Comparison of ENCODE assay signal across 8 cellular contexts in genomic region chr14:39232554-39233415, GRCh38. TPM values are rescaled to one million over a fixed set of nuclear protein-coding genes. Genes with fewer than 3 reads are reported as not detected.
A peak's percentile ranks its signal among the peaks of the same experiment; 100 is the strongest.
DNase-seq lines count a peak whose midpoint lies in the region; ATAC-seq lines count a peak whose summit lies in the region.

No MANE protein-coding gene starts in this region.

- no peaks in the 10 kb centered on the region for H3K27me3 Mint-ChIP-seq in activated CD4-positive, alpha-beta T cell treated with anti-CD3 and anti-CD28 coated beads for 36 hours
- no peaks in the 10 kb centered on the region for H3K27me3 Mint-ChIP-seq in dendritic cell treated with granulocyte-macrophage colony-stimulating factor and Interleukin-4, amounts not matched to agents 40 ng/mL and 50 ng/mL, for 4 days

- no peaks in the 10 kb centered on the region for H3K27me3 ChIP-seq in effector memory CD4-positive, alpha-beta T cell (replicated peaks; ENCODE audit: control insufficient read depth, insufficient read depth, low read length, poor library complexity, severe bottlenecking)

- H3K27ac Mint-ChIP-seq in activated CD4-positive, alpha-beta T cell treated with anti-CD3 and anti-CD28 coated beads for 36 hours, result peak overlapping the region; percentile 47
- peak overlapping the region; percentile 30 for H3K27ac Mint-ChIP-seq in dendritic cell treated with granulocyte-macrophage colony-stimulating factor and Interleukin-4, amounts not matched to agents 40 ng/mL and 50 ng/mL, for 4 days
- H3K27ac Mint-ChIP-seq in stimulated activated effector memory CD8-positive, alpha-beta T cell treated with anti-CD3 and anti-CD28 coated beads, Interleukin-12 subunit alpha, Interleukin-12 subunit beta, amount 100 ng/mL, for 72 hours, result peak overlapping the region; percentile 93

- CTCF ChIA-PET in activated CD4-positive, alpha-beta T cell treated with anti-CD3 and anti-CD28 coated beads for 36 hours (lab: Charles Lee), result interaction anchor here (0.6 to 1.5 kb wide), 2 partner anchors 8 to 111 kb away, joined by 3 to 5 read pairs; no protein-coding TSS in a partner anchor

- no peak overlapping the region for H3K4me3 ChIP-seq in effector memory CD4-positive, alpha-beta T cell (ENCODE audit: insufficient read depth, low read depth, low read length, poor library complexity, severe bottlenecking)

- H3K36me3 ChIP-seq in effector memory CD4-positive, alpha-beta T cell (ENCODE audit: control insufficient read depth, insufficient read depth, low read length), result no peaks in the 10 kb centered on the region

- H3K4me1 ChIP-seq in effector memory CD4-positive, alpha-beta T cell (ENCODE audit: control insufficient read depth, insufficient read depth, low read length, poor library complexity, severe bottlenecking), result peaks cover 6% of the 10 kb centered on the region

- no peak overlapping the region for H3K27ac ChIP-seq in effector memory CD4-positive, alpha-beta T cell (ENCODE audit: insufficient read depth, low read length, poor library complexity, severe bottlenecking)

- POLR2A ChIA-PET in activated CD4-positive, alpha-beta T cell treated with anti-CD3 and anti-CD28 coated beads for 36 hours (lab: Charles Lee), result interaction anchor here (0.6 kb wide), 1 partner anchor 20 kb away, joined by 4 read pairs; no protein-coding TSS in a partner anchor

- H3K36me3 Mint-ChIP-seq in activated CD4-positive, alpha-beta T cell treated with anti-CD3 and anti-CD28 coated beads for 36 hours (ENCODE audit: low read depth), result no peaks in the 10 kb centered on the region
- no peaks in the 10 kb centered on the region for H3K36me3 Mint-ChIP-seq in dendritic cell treated with granulocyte-macrophage colony-stimulating factor and Interleukin-4, amounts not matched to agents 40 ng/mL and 50 ng/mL, for 4 days (ENCODE audit: low read depth)
- peaks cover 9% of the 10 kb centered on the region for H3K36me3 Mint-ChIP-seq in stimulated activated effector memory CD8-positive, alpha-beta T cell treated with anti-CD3 and anti-CD28 coated beads, Interleukin-12 subunit alpha, Interleukin-12 subunit beta, amount 100 ng/mL, for 72 hours

- H3K9me3 Mint-ChIP-seq in activated CD4-positive, alpha-beta T cell treated with anti-CD3 and anti-CD28 coated beads for 36 hours (ENCODE audit: low read depth), result no peaks in the 10 kb centered on the region
- H3K9me3 Mint-ChIP-seq in dendritic cell treated with granulocyte-macrophage colony-stimulating factor and Interleukin-4, amounts not matched to agents 40 ng/mL and 50 ng/mL, for 4 days, result no peaks in the 10 kb centered on the region
- peaks cover 4% of the 10 kb centered on the region for H3K9me3 Mint-ChIP-seq in stimulated activated effector memory CD8-positive, alpha-beta T cell treated with anti-CD3 and anti-CD28 coated beads, Interleukin-12 subunit alpha, Interleukin-12 subunit beta, amount 100 ng/mL, for 72 hours

- no peaks in the 10 kb centered on the region for H3K9me3 ChIP-seq in effector memory CD4-positive, alpha-beta T cell (ENCODE audit: control insufficient read depth, low read length)

- H3K4me3 Mint-ChIP-seq in activated CD4-positive, alpha-beta T cell treated with anti-CD3 and anti-CD28 coated beads for 36 hours, result no peak overlapping the region
- H3K4me3 Mint-ChIP-seq in dendritic cell treated with granulocyte-macrophage colony-stimulating factor and Interleukin-4, amounts not matched to agents 40 ng/mL and 50 ng/mL, for 4 days, result no peak overlapping the region
- H3K4me3 Mint-ChIP-seq in stimulated activated effector memory CD8-positive, alpha-beta T cell treated with anti-CD3 and anti-CD28 coated beads, Interleukin-12 subunit alpha, Interleukin-12 subunit beta, amount 100 ng/mL, for 72 hours, result peak overlapping the region; percentile 36

- intact Hi-C loops in activated CD4-positive, alpha-beta T cell treated with anti-CD3 and anti-CD28 coated beads for 36 hours (cut with DNase I, micrococcal nuclease), result no loop called here
- intact Hi-C loops in dendritic cell treated with granulocyte-macrophage colony-stimulating factor and Interleukin-4, amounts not matched to agents 40 ng/mL and 50 ng/mL, for 4 days (cut with micrococcal nuclease), result no loop called here

- DNase-seq in activated CD4-positive, alpha-beta T cell treated with anti-CD3 and anti-CD28 coated beads for 36 hours, result no peak
- no peak for DNase-seq in activated CD4-positive, alpha-beta T cell treated with anti-CD3 and anti-CD28 coated beads for 4 hours
- DNase-seq in NOMO-1 (lab: John Stamatoyannopoulos, UW; ENCODE audit: unreplicated experiment in 2 of 2), result peak; percentile 42 to 69
- DNase-seq in stimulated activated effector memory CD8-positive, alpha-beta T cell treated with anti-CD3 and anti-CD28 coated beads, Interleukin-12 subunit alpha, Interleukin-12 subunit beta, amount 100 ng/mL, for 72 hours (ENCODE audit: low spot score in 2 of 2), result peak in 1 of 2 donors; percentile 53
- DNase-seq in effector memory CD4-positive, alpha-beta T cell, result no peak

- ATAC-seq in activated CD4-positive, alpha-beta T cell treated with anti-CD3 and anti-CD28 coated beads for 36 hours, result no peak
- ATAC-seq in stimulated activated effector memory CD8-positive, alpha-beta T cell treated with anti-CD3 and anti-CD28 coated beads, Interleukin-12 subunit alpha, Interleukin-12 subunit beta, amount 100 ng/mL, for 72 hours, result no peak
- ATAC-seq in HG03439 (IDR thresholded peaks at IDR 0.05; ENCODE audit: unreplicated experiment), result no peak
- ATAC-seq in HG03565 (IDR thresholded peaks at IDR 0.05; ENCODE audit: unreplicated experiment), result no peak

- H3K4me1 Mint-ChIP-seq in activated CD4-positive, alpha-beta T cell treated with anti-CD3 and anti-CD28 coated beads for 36 hours, result peaks cover 45% of the 10 kb centered on the region
- H3K4me1 Mint-ChIP-seq in dendritic cell treated with granulocyte-macrophage colony-stimulating factor and Interleukin-4, amounts not matched to agents 40 ng/mL and 50 ng/mL, for 4 days (ENCODE audit: low read depth), result peaks cover 7% of the 10 kb centered on the region
- H3K4me1 Mint-ChIP-seq in stimulated activated effector memory CD8-positive, alpha-beta T cell treated with anti-CD3 and anti-CD28 coated beads, Interleukin-12 subunit alpha, Interleukin-12 subunit beta, amount 100 ng/mL, for 72 hours, result peaks cover 52% of the 10 kb centered on the region

RNA-seq across cellular contexts. Expression of gene MIA2, which starts 0.9 kb away (rescaled TPM):
- total RNA-seq in activated CD4-positive, alpha-beta T cell treated with anti-CD3 and anti-CD28 coated beads for 36 hours, result 10 to 100 TPM; 18.2 to 22.2 TPM

RNA-seq across cellular contexts. Expression of gene PNN, which starts 57.7 kb away (rescaled TPM):
- total RNA-seq in activated CD4-positive, alpha-beta T cell treated with anti-CD3 and anti-CD28 coated beads for 36 hours, result 10 to 100 TPM; 87.8 to 98.3 TPM

Comparison
In these comparisons a context has a peak if more than half of its experiments do, and no peak if none do; other contexts are left out.
1. DNase-seq: peak in NOMO-1 (2 of 2); none in activated CD4-positive, alpha-beta T cell treated with anti-CD3 and anti-CD28 coated beads for 36 hours (single experiment), activated CD4-positive, alpha-beta T cell treated with anti-CD3 and anti-CD28 coated beads for 4 hours (0 of 2) and effector memory CD4-positive, alpha-beta T cell (0 of 3).
2. H3K27ac Mint-ChIP-seq: peak in every context shown above with its lines; median percentile 93 in stimulated activated effector memory CD8-positive, alpha-beta T cell treated with anti-CD3 and anti-CD28 coated beads, Interleukin-12 subunit alpha, Interleukin-12 subunit beta, amount 100 ng/mL, for 72 hours; 47 in activated CD4-positive, alpha-beta T cell treated with anti-CD3 and anti-CD28 coated beads for 36 hours; 30 in dendritic cell treated with granulocyte-macrophage colony-stimulating factor and Interleukin-4, amounts not matched to agents 40 ng/mL and 50 ng/mL, for 4 days.